In the genomic region with DNA sequence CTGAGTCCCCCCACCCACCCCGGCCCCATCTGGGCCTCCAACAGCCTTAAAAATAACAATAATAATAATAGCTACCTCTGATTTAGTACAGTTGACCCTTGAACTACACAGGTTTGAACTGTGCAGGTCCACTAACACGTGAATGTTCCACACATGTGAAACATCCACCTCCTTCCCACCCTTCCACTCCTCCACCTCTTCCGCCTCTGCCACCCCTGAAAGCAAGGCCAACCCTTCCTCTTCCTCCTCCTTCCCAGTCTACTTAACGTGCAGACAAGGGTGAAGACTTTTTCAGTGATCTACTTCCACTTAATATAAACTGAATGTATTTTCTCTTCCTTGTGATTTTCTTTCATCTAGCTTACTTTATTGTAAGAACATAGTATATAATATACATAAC, we compare ENCODE assay signal across 16 cellular contexts. TPM values are rescaled to one million over a fixed set of nuclear protein-coding genes. Genes with fewer than 3 reads are reported as not detected.
DNase-seq lines count a peak whose midpoint lies in the region; ATAC-seq, FAIRE-seq and TF ChIP-seq lines count a peak whose summit lies in the region.
"Had no signal": no experiment of that assay in that cellular context is flagged by ENCODE, and none has a peak within 500 bp of the region (broad histone marks: within the 10 kb centered on the region; RNA-seq: fewer than 3 reads in every experiment).

No MANE protein-coding gene starts in this region.

- H3K27ac ChIP-seq in brain microvascular endothelial cell (peak overlapping the region; percentile 94), muscle layer of colon (ENCODE audit: low read depth, low read length) (peak overlapping the region; percentile 56), tibial nerve (peak overlapping the region; percentile 60 to 99 (median 90))

- FAIRE-seq in H54 (lab: Jason Lieb, UNC): no peak
- FAIRE-seq: GM12892 had no signal

- H3K36me3 Mint-ChIP-seq in T-helper 1 cell treated with Interleukin-12 subunit alpha and Interleukin-12 subunit beta and Interleukin-4 antibody, amounts not matched to agents 30 μg/mL and 1 μg/mL, for 36 hours (ENCODE audit: low read depth): peaks cover 3% of the 10 kb centered on the region
- no peaks in the 10 kb centered on the region for H3K36me3 Mint-ChIP-seq in activated CD4-positive, alpha-beta T cell treated with anti-CD3 and anti-CD28 coated beads for 36 hours (ENCODE audit: low read depth)
- H3K36me3 Mint-ChIP-seq: WTC11 had no signal

- TF ChIP-seq POLR2A in tibial nerve (IDR thresholded peaks at IDR 0.05) (no peak), H54 (IDR thresholded peaks at IDR 0.05; ENCODE audit: low read depth, low read length) (no peak)

- H3K9me3 ChIP-seq in muscle layer of colon (ENCODE audit: low read length): no peaks in the 10 kb centered on the region
- H3K9me3 ChIP-seq in tibial nerve: no peaks in the 10 kb centered on the region

- H3K9ac ChIP-seq in muscle layer of colon (ENCODE audit: low read length): no peak overlapping the region

- H3K36me3 ChIP-seq in brain microvascular endothelial cell (replicated peaks) (peaks cover 21% of the 10 kb centered on the region), muscle layer of colon (ENCODE audit: insufficient read depth, low read length) (no peaks in the 10 kb centered on the region), tibial nerve (no peaks in the 10 kb centered on the region)

- H3K4me1 ChIP-seq in muscle layer of colon (ENCODE audit: insufficient read depth, low read length): peaks cover 60% of the 10 kb centered on the region
- H3K4me1 ChIP-seq in tibial nerve: peaks cover 3 to 99% (median 87%) of the 10 kb centered on the region in 4 donors

- DNase-seq in T-helper 1 cell (no peak), brain microvascular endothelial cell (no peak), tibial nerve (ENCODE audit: low spot score in 2 of 2) (no peak), H54 (ENCODE audit: insufficient read length, low spot score) (no peak)
- no peak for DNase-seq in activated CD4-positive, alpha-beta T cell treated with anti-CD3 and anti-CD28 coated beads for 36 hours
- DNase-seq: DMS79 treated with DMSO at 0.1 percent for 48 hours, MV-4-11, NCI-H446 treated with DMSO at 0.1 percent for 48 hours had no signal

- POLR2A ChIA-PET in activated CD4-positive, alpha-beta T cell treated with anti-CD3 and anti-CD28 coated beads for 36 hours (lab: Charles Lee): no interaction called here

- no peak overlapping the region for H3K4me3 Mint-ChIP-seq in T-helper 1 cell treated with Interleukin-12 subunit alpha and Interleukin-12 subunit beta and Interleukin-4 antibody, amounts not matched to agents 30 μg/mL and 1 μg/mL, for 36 hours
- no peak overlapping the region for H3K4me3 Mint-ChIP-seq in activated CD4-positive, alpha-beta T cell treated with anti-CD3 and anti-CD28 coated beads for 36 hours
- H3K4me3 Mint-ChIP-seq: dendritic cell treated with granulocyte-macrophage colony-stimulating factor and Interleukin-4, amounts not matched to agents 40 ng/mL and 50 ng/mL, for 4 days; WTC11 had no signal

- peak overlapping the region; percentile 37 for H3K27ac Mint-ChIP-seq in T-helper 1 cell treated with Interleukin-12 subunit alpha and Interleukin-12 subunit beta and Interleukin-4 antibody, amounts not matched to agents 30 μg/mL and 1 μg/mL, for 36 hours
- no peak overlapping the region for H3K27ac Mint-ChIP-seq in activated CD4-positive, alpha-beta T cell treated with anti-CD3 and anti-CD28 coated beads for 36 hours
- H3K27ac Mint-ChIP-seq: WTC11 had no signal

- ATAC-seq in HG03432 (IDR thresholded peaks at IDR 0.05; ENCODE audit: unreplicated experiment): no peak
- no peak for ATAC-seq in activated CD4-positive, alpha-beta T cell treated with anti-CD3 and anti-CD28 coated beads for 36 hours

- no peak for TF ChIP-seq EP300 in tibial nerve (IDR thresholded peaks at IDR 0.05)

- in situ Hi-C loops in brain microvascular endothelial cell (cut with HindIII; ENCODE audit: low pct_ligation_motif_present, low sequenced_read_pairs): no loop called here

- no peaks in the 10 kb centered on the region for H3K9me3 Mint-ChIP-seq in T-helper 1 cell treated with Interleukin-12 subunit alpha and Interleukin-12 subunit beta and Interleukin-4 antibody, amounts not matched to agents 30 μg/mL and 1 μg/mL, for 36 hours
- no peaks in the 10 kb centered on the region for H3K9me3 Mint-ChIP-seq in activated CD4-positive, alpha-beta T cell treated with anti-CD3 and anti-CD28 coated beads for 36 hours (ENCODE audit: low read depth)
- H3K9me3 Mint-ChIP-seq: dendritic cell treated with granulocyte-macrophage colony-stimulating factor and Interleukin-4, amounts not matched to agents 40 ng/mL and 50 ng/mL, for 4 days; WTC11 had no signal

- intact Hi-C loops in activated CD4-positive, alpha-beta T cell treated with anti-CD3 and anti-CD28 coated beads for 36 hours (cut with DNase I, micrococcal nuclease): no loop called here

- CTCF ChIA-PET in activated CD4-positive, alpha-beta T cell treated with anti-CD3 and anti-CD28 coated beads for 36 hours (lab: Charles Lee): interaction anchor here (0.7 to 0.8 kb wide), 2 partner anchors 15 to 284 kb away, joined by 3 to 5 read pairs; no protein-coding TSS in a partner anchor

- H3K4me1 Mint-ChIP-seq in T-helper 1 cell treated with Interleukin-12 subunit alpha and Interleukin-12 subunit beta and Interleukin-4 antibody, amounts not matched to agents 30 μg/mL and 1 μg/mL, for 36 hours (ENCODE audit: low read depth): peaks cover 25% of the 10 kb centered on the region
- no peaks in the 10 kb centered on the region for H3K4me1 Mint-ChIP-seq in activated CD4-positive, alpha-beta T cell treated with anti-CD3 and anti-CD28 coated beads for 36 hours

- 21 to 23% methylated on average over 3 to 4 of the region's 4 CpGs for WGBS in tibial nerve, 2 donors

- H3K27me3 ChIP-seq in brain microvascular endothelial cell (replicated peaks) (no peaks in the 10 kb centered on the region), muscle layer of colon (ENCODE audit: control insufficient read depth in 1 of 2, insufficient read depth in 2 of 2, low read length in 2 of 2) (no peaks in the 10 kb centered on the region), tibial nerve (no peaks in the 10 kb centered on the region)

- no peaks in the 10 kb centered on the region for H3K27me3 Mint-ChIP-seq in T-helper 1 cell treated with Interleukin-12 subunit alpha and Interleukin-12 subunit beta and Interleukin-4 antibody, amounts not matched to agents 30 μg/mL and 1 μg/mL, for 36 hours (ENCODE audit: low read depth)
- H3K27me3 Mint-ChIP-seq in activated CD4-positive, alpha-beta T cell treated with anti-CD3 and anti-CD28 coated beads for 36 hours: no peaks in the 10 kb centered on the region

- no peak for TF ChIP-seq CTCF in brain microvascular endothelial cell (IDR thresholded peaks at IDR 0.05; ENCODE audit: low read depth, low read length, missing control alignments)
- no peak for TF ChIP-seq CTCF in tibial nerve (IDR thresholded peaks at IDR 0.05)

- H3K4me3 ChIP-seq in brain microvascular endothelial cell (ENCODE audit: low read depth, low read length) (no peak overlapping the region), muscle layer of colon (ENCODE audit: low read depth in 1 of 2, low read length in 2 of 2) (no peak overlapping the region), tibial nerve (peak overlapping the region in 1 of 4 donors; percentile 37)

RNA-seq across cellular contexts. Expression of a gene that starts 10.8 kb away (rescaled TPM):
- total RNA-seq in tibial nerve: 100 to 1,000 TPM; 171 to 354 (median 217) TPM
- total RNA-seq in activated CD4-positive, alpha-beta T cell treated with anti-CD3 and anti-CD28 coated beads for 36 hours: not detected

RNA-seq across cellular contexts. Expression of a gene that starts 21.7 kb away (rescaled TPM):
- 1 to 10 TPM in 1 of 4 donors, under 1 TPM in 1, not detected in 2; 0.22 to 2.5 TPM for total RNA-seq in tibial nerve
- not detected for total RNA-seq in activated CD4-positive, alpha-beta T cell treated with anti-CD3 and anti-CD28 coated beads for 36 hours
- total RNA-seq: A172, lower leg skin had no signal

RNA-seq across cellular contexts. Expression of a gene that starts 45.0 kb away (rescaled TPM):
- total RNA-seq in tibial nerve: not detected
- total RNA-seq in activated CD4-positive, alpha-beta T cell treated with anti-CD3 and anti-CD28 coated beads for 36 hours: not detected
- total RNA-seq: A172 had no signal

RNA-seq across cellular contexts. Expression of a gene that starts 58.5 kb away (rescaled TPM):
- total RNA-seq in tibial nerve: 10 to 100 TPM; 35.4 to 57.9 (median 45.3) TPM
- under 1 TPM; 0.41 to 0.76 TPM for total RNA-seq in activated CD4-positive, alpha-beta T cell treated with anti-CD3 and anti-CD28 coated beads for 36 hours

Comparison
In these comparisons a context has a peak if more than half of its experiments do, and no peak if none do; other contexts are left out.
1. RNA of a gene that starts 10.8 kb away (total RNA-seq): 171 to 354 TPM in tibial nerve; not detected in activated CD4-positive, alpha-beta T cell treated with anti-CD3 and anti-CD28 coated beads for 36 hours; every median in the first group is over 100 times any median in the second.
2. Peak in every context shown above with its lines, with median percentiles within 50 percentile points of each other: H3K27ac ChIP-seq.